11 cellular contexts compared by ENCODE assay signal in the genomic region with DNA sequence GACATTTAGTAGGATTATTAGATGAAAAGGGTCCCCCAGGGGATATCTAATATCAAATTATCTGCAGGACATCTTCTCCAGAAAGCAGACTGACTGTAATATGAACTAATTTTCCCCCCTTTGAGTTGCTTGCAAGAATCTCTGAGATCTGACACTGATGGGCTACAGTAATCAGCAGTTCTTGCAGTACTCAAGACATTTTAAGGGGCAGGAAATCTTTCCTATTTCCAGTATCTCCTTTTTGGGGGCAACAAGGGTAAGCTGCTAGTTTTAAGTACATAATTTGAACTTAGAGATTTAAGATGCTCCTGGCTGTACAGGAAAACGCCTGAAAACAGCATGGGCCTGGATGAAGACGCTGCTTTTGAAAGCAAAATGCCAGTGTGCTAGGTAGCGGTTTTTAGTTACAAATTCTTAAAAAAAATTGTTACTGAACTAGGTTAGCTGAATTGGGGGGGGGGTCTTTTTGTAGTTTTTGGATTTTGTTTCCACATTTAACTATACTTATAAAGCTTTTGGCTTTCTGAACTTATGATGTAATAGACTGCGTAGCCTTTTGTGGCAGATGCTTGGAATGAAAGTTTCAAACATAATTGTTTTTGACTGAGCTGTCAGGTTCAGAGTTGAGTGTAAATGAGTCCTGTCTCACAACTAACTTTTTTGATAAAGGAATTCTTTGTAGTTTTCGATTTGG. TPM values are rescaled to one million over a fixed set of nuclear protein-coding genes. Genes with fewer than 3 reads are reported as not detected.
DNase-seq lines count a peak whose midpoint lies in the region; FAIRE-seq and TF ChIP-seq lines count a peak whose summit lies in the region.
"Had no signal": no experiment of that assay in that cellular context is flagged by ENCODE, and none has a peak within 500 bp of the region (broad histone marks: within the 10 kb centered on the region; RNA-seq: fewer than 3 reads in every experiment).

No MANE protein-coding gene starts in this region.

- TF ChIP-seq CTCF in astrocyte (IDR thresholded peaks at IDR 0.05; ENCODE audit: insufficient read depth, low read depth, low read length) (no peak), kidney (IDR thresholded peaks at IDR 0.05; ENCODE audit: borderline replicate concordance, extremely low read depth, insufficient read depth) (no peak), testis (IDR thresholded peaks at IDR 0.05) (no peak)

- peaks cover 28% of the 10 kb centered on the region for H3K36me3 Mint-ChIP-seq in astrocyte (ENCODE audit: low read depth, unreplicated experiment)

- TF ChIP-seq POLR2A in testis (IDR thresholded peaks at IDR 0.05), result no peak

- H3K27me3 ChIP-seq in astrocyte (ENCODE audit: insufficient read depth, low read length), result no peaks in the 10 kb centered on the region
- H3K27me3 ChIP-seq in testis, result no peaks in the 10 kb centered on the region

- peak overlapping the region; percentile 100 for H3K4me3 ChIP-seq in astrocyte (ENCODE audit: insufficient read depth, low read depth, low read length)
- peak overlapping the region; percentile 65 to 80 for H3K4me3 ChIP-seq in kidney (ENCODE audit: low read length in 2 of 2)
- H3K4me3 ChIP-seq in testis, result no peak overlapping the region

- H3K9me3 Mint-ChIP-seq in astrocyte (ENCODE audit: unreplicated experiment), result no peaks in the 10 kb centered on the region

- H3K36me3 ChIP-seq in astrocyte (ENCODE audit: insufficient read depth, low read length) (peaks cover 15% of the 10 kb centered on the region), kidney (ENCODE audit: control insufficient read depth in 1 of 2, insufficient read depth in 2 of 2, low read length in 2 of 2) (no peaks in the 10 kb centered on the region), testis (ENCODE audit: low read depth, missing control alignments) (no peaks in the 10 kb centered on the region)

- peak overlapping the region; percentile 95 for H3K9ac ChIP-seq in astrocyte (ENCODE audit: low read length)
- no peak overlapping the region for H3K9ac ChIP-seq in kidney (ENCODE audit: low read length in 2 of 2)

- peak overlapping the region; percentile 93 for H3K4me2 ChIP-seq in astrocyte (ENCODE audit: low read length)

- peaks cover 20% of the 10 kb centered on the region for H3K4me1 Mint-ChIP-seq in astrocyte (ENCODE audit: low read depth, unreplicated experiment)

- FAIRE-seq in astrocyte (lab: Jason Lieb, UNC), result no peak
- FAIRE-seq in kidney (lab: Jason Lieb, UNC), result no peak

- DNase-seq in DMS 273 (lab: John Stamatoyannopoulos, UW; ENCODE audit: unreplicated experiment) (peak; percentile 40), DMS 273 treated with DMSO at 0.1 percent for 48 hours (lab: John Stamatoyannopoulos, UW) (no peak), astrocyte (ENCODE audit: low read depth) (no peak), kidney (no peak), testis (no peak), LoVo (ENCODE audit: low spot score) (no peak), DMS79 treated with DMSO at 0.1 percent for 48 hours (lab: John Stamatoyannopoulos, UW) (no peak), amniotic stem cell (lab: John Stamatoyannopoulos, UW) (no peak)
- DNase-seq: activated CD8-positive, alpha-beta memory T cell treated with anti-CD3 and anti-CD28 coated beads, Interleukin-2, amount 50 U/mL, for 4 hours; SIG-M5 had no signal

- WGBS in testis, 2 donors, result 43 to 51% methylated on average over 5 of the region's 5 CpGs

- H3K4me1 ChIP-seq in astrocyte (ENCODE audit: insufficient read depth, low read length) (peaks cover 34% of the 10 kb centered on the region), kidney (ENCODE audit: control insufficient read depth in 1 of 2, insufficient read depth in 1 of 2, low read depth in 1 of 2, low read length in 2 of 2) (no peaks in the 10 kb centered on the region), testis (peaks cover 9% of the 10 kb centered on the region)

- H2AFZ ChIP-seq in astrocyte (ENCODE audit: low read depth, low read length), result no peak overlapping the region

- H3K9me3 ChIP-seq in astrocyte (ENCODE audit: insufficient read depth, low read depth, low read length) (no peaks in the 10 kb centered on the region), kidney (ENCODE audit: control insufficient read depth in 1 of 2, low read length in 2 of 2) (no peaks in the 10 kb centered on the region), testis (no peaks in the 10 kb centered on the region)

- peak overlapping the region; percentile 99 for H3K4me3 Mint-ChIP-seq in astrocyte (ENCODE audit: unreplicated experiment)

- H3K27ac ChIP-seq in astrocyte (ENCODE audit: low read depth, low read length) (peak overlapping the region; percentile 98), kidney (ENCODE audit: low read depth in 2 of 2, low read length in 2 of 2) (peak overlapping the region; percentile 9 to 33), testis (peak overlapping the region; percentile 10 to 96)
- H3K27ac ChIP-seq: 22Rv1 had no signal

- peaks cover 64% of the 10 kb centered on the region for H4K20me1 ChIP-seq in astrocyte (ENCODE audit: insufficient read depth, low read length)

- intact Hi-C loops in kidney (cut with DNase I), result no loop called here
- intact Hi-C loops in testis (cut with DNase I; ENCODE audit: low total_unique reads), result loop anchor here (10.0 kb wide), 1 partner anchor 121 kb away; no protein-coding TSS in a partner anchor

- H3K79me2 ChIP-seq in astrocyte (ENCODE audit: insufficient read depth, low read length), result peaks cover 95% of the 10 kb centered on the region

- H3K27me3 Mint-ChIP-seq in astrocyte (ENCODE audit: low read depth, unreplicated experiment), result no peaks in the 10 kb centered on the region

- peak overlapping the region; percentile 99 for H3K27ac Mint-ChIP-seq in astrocyte (ENCODE audit: unreplicated experiment)

RNA-seq across cellular contexts. Expression of gene FRMD6, which starts 2.3 kb away (rescaled TPM):
- total RNA-seq in astrocyte (492 and 498 TPM in 2 replicates), kidney (16.5 TPM), testis (10 to 100 TPM; 59.2 to 71.3 TPM)
- polyA plus RNA-seq in kidney (ENCODE audit: insufficient read depth, low read depth, low replicate concordance) (2.4 TPM), testis (ENCODE audit: insufficient read depth, low read depth, low replicate concordance) (67.0 TPM)

Comparison
In these comparisons a context has a peak if more than half of its experiments do, and no peak if none do; other contexts are left out.
1. H3K27ac ChIP-seq: peak in every context shown above with its lines; median percentile 98 in astrocyte; 53 in testis; 21 in kidney.
2. H3K4me3 ChIP-seq: peak in astrocyte (single experiment) and kidney (2 of 2); none in testis (0 of 2).